In the genomic region with DNA sequence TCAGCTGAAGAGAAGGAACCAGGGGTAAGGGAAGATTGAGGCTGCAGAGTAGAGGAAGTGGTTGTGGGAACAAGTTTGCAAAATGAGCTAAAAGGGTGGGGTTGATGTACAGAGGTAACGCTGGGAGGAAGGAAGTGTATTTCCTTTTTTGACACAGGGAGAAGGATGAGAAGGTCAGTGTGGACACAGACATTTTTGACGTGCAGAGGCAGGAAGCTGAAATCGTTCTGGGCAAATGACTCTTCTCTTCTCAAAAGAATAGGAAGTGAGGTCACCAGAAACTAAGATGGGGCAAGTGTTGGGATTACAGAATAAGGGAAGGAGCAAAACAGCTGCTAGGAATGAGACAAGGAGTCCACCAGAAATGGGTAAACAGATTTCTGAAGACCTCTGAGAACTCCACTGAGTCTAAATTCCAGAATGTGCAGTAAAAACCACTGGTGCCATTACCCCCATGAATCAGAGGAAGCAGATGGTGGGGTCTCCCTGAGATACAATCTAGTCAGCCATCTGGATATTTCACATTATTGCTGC, we compare ENCODE assay signal across 8 cellular contexts. TPM values are rescaled to one million over a fixed set of nuclear protein-coding genes. Genes with fewer than 3 reads are reported as not detected.
A peak's percentile ranks its signal among the peaks of the same experiment; 100 is the strongest.
DNase-seq lines count a peak whose midpoint lies in the region; ATAC-seq and TF ChIP-seq lines count a peak whose summit lies in the region.

No MANE protein-coding gene starts in this region.

- peak; percentile 77 for DNase-seq in CMK (ENCODE audit: low read depth)
- peak; percentile 52 for DNase-seq in UCSD-AML1 (lab: John Stamatoyannopoulos, UW; ENCODE audit: unreplicated experiment)
- no peak for DNase-seq in G401 (ENCODE audit: low spot score)
- no peak for DNase-seq in COR-L47 (lab: John Stamatoyannopoulos, UW)
- no peak for DNase-seq in activated T-cell treated with anti-CD3 and anti-CD28 coated beads, Interleukin-2, amount 50 U/mL, for 48 hours
- no peak for DNase-seq in HuH-7 (ENCODE audit: low spot score)

- TF ChIP-seq RAD21 in liver (IDR thresholded peaks at IDR 0.05) = peak in 1 of 2 donors; percentile 7

- ATAC-seq in HG03103 (IDR thresholded peaks at IDR 0.05; ENCODE audit: low read depth, unreplicated experiment) = peak; percentile 49

- H3K36me3 ChIP-seq in liver (ENCODE audit: control insufficient read depth in 4 of 4, insufficient read depth in 3 of 4, low read depth in 1 of 4, low read length in 3 of 4) = no peaks in the 10 kb centered on the region

- H3K9ac ChIP-seq in liver (ENCODE audit: low read depth in 1 of 2, low read length in 2 of 2) = no peak overlapping the region

- no peak for TF ChIP-seq CTCF in liver (IDR thresholded peaks at IDR 0.05; ENCODE audit: low read depth, low read length, missing input control)

- no peaks in the 10 kb centered on the region for H3K9me3 ChIP-seq in liver (ENCODE audit: control insufficient read depth in 4 of 4, low read length in 3 of 4)

- in situ Hi-C loops in G401 (cut with HindIII; ENCODE audit: low sequenced_read_pairs) = no loop called here

- peaks cover 0 to 4% (median 2%) of the 10 kb centered on the region in 4 donors for H3K4me1 ChIP-seq in liver (ENCODE audit: control insufficient read depth in 4 of 4, insufficient read depth in 4 of 4, low read length in 3 of 4)

- WGBS in liver = 52% methylated on average over 3 of the region's 3 CpGs

- no peak overlapping the region for H3K4me3 ChIP-seq in liver (ENCODE audit: low read depth in 1 of 3, low read length in 3 of 3)

- H3K27me3 ChIP-seq in liver (ENCODE audit: control insufficient read depth in 4 of 4, insufficient read depth in 4 of 4, low read length in 3 of 4) = no peaks in the 10 kb centered on the region

- H3K27ac ChIP-seq in liver (ENCODE audit: low read depth in 1 of 2, low read length in 2 of 2) = no peak overlapping the region

TF ChIP-seq in liver, 16 proteins besides CTCF, POLR2A, EP300 and RAD21:
- TF ChIP-seq FOXA2 (IDR thresholded peaks at IDR 0.05) (no peak), EGR1 (IDR thresholded peaks at IDR 0.05; ENCODE audit: low read depth in 2 of 2) (peak in 1 of 2 donors; percentile 72), GABPA (IDR thresholded peaks at IDR 0.05 in 1 of 2, conservative IDR thresholded peaks at IDR 0.05 in 1 of 2) (peak; percentile 43 to 65), HNF4A (conservative IDR thresholded peaks at IDR 0.05) (no peak), HNF4G (IDR thresholded peaks at IDR 0.05) (no peak), SP1 (IDR thresholded peaks at IDR 0.05) (peak; percentile 9), YY1 (IDR thresholded peaks at IDR 0.05) (peak; percentile 38), RXRA (IDR thresholded peaks at IDR 0.05) (no peak), NR2F2 (IDR thresholded peaks at IDR 0.05) (no peak)
- TF ChIP-seq, protein P1, sequence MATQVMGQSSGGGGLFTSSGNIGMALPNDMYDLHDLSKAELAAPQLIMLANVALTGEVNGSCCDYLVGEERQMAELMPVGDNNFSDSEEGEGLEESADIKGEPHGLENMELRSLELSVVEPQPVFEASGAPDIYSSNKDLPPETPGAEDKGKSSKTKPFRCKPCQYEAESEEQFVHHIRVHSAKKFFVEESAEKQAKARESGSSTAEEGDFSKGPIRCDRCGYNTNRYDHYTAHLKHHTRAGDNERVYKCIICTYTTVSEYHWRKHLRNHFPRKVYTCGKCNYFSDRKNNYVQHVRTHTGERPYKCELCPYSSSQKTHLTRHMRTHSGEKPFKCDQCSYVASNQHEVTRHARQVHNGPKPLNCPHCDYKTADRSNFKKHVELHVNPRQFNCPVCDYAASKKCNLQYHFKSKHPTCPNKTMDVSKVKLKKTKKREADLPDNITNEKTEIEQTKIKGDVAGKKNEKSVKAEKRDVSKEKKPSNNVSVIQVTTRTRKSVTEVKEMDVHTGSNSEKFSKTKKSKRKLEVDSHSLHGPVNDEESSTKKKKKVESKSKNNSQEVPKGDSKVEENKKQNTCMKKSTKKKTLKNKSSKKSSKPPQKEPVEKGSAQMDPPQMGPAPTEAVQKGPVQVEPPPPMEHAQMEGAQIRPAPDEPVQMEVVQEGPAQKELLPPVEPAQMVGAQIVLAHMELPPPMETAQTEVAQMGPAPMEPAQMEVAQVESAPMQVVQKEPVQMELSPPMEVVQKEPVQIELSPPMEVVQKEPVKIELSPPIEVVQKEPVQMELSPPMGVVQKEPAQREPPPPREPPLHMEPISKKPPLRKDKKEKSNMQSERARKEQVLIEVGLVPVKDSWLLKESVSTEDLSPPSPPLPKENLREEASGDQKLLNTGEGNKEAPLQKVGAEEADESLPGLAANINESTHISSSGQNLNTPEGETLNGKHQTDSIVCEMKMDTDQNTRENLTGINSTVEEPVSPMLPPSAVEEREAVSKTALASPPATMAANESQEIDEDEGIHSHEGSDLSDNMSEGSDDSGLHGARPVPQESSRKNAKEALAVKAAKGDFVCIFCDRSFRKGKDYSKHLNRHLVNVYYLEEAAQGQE (IDR thresholded peaks at IDR 0.05) = no peak
- TF ChIP-seq, protein P2, sequence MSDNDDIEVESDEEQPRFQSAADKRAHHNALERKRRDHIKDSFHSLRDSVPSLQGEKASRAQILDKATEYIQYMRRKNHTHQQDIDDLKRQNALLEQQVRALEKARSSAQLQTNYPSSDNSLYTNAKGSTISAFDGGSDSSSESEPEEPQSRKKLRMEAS (IDR thresholded peaks at IDR 0.05) = peak; percentile 67
- TF ChIP-seq, protein P3, sequence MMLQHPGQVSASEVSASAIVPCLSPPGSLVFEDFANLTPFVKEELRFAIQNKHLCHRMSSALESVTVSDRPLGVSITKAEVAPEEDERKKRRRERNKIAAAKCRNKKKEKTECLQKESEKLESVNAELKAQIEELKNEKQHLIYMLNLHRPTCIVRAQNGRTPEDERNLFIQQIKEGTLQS (IDR thresholded peaks at IDR 0.05) = no peak

RNA-seq across cellular contexts. Expression of a gene that starts 20.0 kb away (rescaled TPM):
- total RNA-seq in liver = 10 to 100 TPM; 32.4 to 54.7 TPM
- 10 to 100 TPM; 14.1 to 25.8 TPM for polyA plus RNA-seq in liver
- total RNA-seq in G401 (2014; rRNA removed; shearing (Covaris generic)) = 21.7 and 26.7 TPM in 2 replicates

RNA-seq across cellular contexts. Expression of a gene that starts 58.8 kb away (rescaled TPM):
- total RNA-seq in liver = under 1 TPM in 1 of 2 donors, not detected in 1; 0.05 TPM
- not detected for polyA plus RNA-seq in liver
- not detected in 2 replicates for total RNA-seq in G401 (2014; rRNA removed; shearing (Covaris generic))

Comparison
In these comparisons a context has a peak if more than half of its experiments do, and no peak if none do; other contexts are left out.
1. DNase-seq: peak in CMK (single experiment) and UCSD-AML1 (single experiment); none in G401 (single experiment), COR-L47 (single experiment), activated T-cell treated with anti-CD3 and anti-CD28 coated beads, Interleukin-2, amount 50 U/mL, for 48 hours (0 of 2) and HuH-7 (single experiment).